In genomic region chr20:58676161-58676560, GRCh38 we compare ENCODE assay signal across 1 cellular context.
TF ChIP-seq lines count a peak whose summit lies in the region.

No MANE protein-coding gene starts in this region.

TF ChIP-seq in HepG2, 621 proteins besides CTCF, POLR2A, EP300 and RAD21:
- TF ChIP-seq MIER3 (CRISPR knock-in tag; IDR thresholded peaks at IDR 0.05; ENCODE audit: borderline replicate concordance) (no peak), RBM22 (optimal IDR thresholded peaks at IDR 0.05; ENCODE audit: low read length) (peak; percentile 39), ZNF234 (CRISPR knock-in tag; conservative IDR thresholded peaks at IDR 0.05) (no peak), AGO2 (optimal IDR thresholded peaks at IDR 0.05; ENCODE audit: low read depth, low read length) (peak; percentile 45), ATF7-NPFF (CRISPR knock-in tag; IDR thresholded peaks at IDR 0.05; ENCODE audit: low read depth) (no peak), FOXO4 (CRISPR knock-in tag; conservative IDR thresholded peaks at IDR 0.05) (0 out of 2 replicates have a peak, but pooled peaks have one; percentile 31)
